9 cellular contexts compared by ENCODE assay signal in genomic region chr1:204647114-204647804, GRCh38. TPM values are rescaled to one million over a fixed set of nuclear protein-coding genes. Genes with fewer than 3 reads are reported as not detected.
DNase-seq lines count a peak whose midpoint lies in the region; ATAC-seq, FAIRE-seq and TF ChIP-seq lines count a peak whose summit lies in the region.
"Had no signal": no experiment of that assay in that cellular context is flagged by ENCODE, and none has a peak within 500 bp of the region (broad histone marks: within the 10 kb centered on the region; RNA-seq: fewer than 3 reads in every experiment).

No MANE protein-coding gene starts in this region.

- ATAC-seq in GM23338 (peak; percentile 25), GM21447 (IDR thresholded peaks at IDR 0.05; ENCODE audit: unreplicated experiment) (no peak), HG02571 (IDR thresholded peaks at IDR 0.05; ENCODE audit: unreplicated experiment) (no peak)

- H3K9me3 Mint-ChIP-seq in GM23338, result no peaks in the 10 kb centered on the region

- H3K27me3 ChIP-seq in GM23338 (ENCODE audit: insufficient read depth) (peaks cover 3% of the 10 kb centered on the region; the same call in 1 of the 2 replicates), skeletal muscle satellite cell (ENCODE audit: control insufficient read depth, insufficient read depth, low read length) (peaks cover 45% of the 10 kb centered on the region)

- H3K27ac Mint-ChIP-seq in GM23338, result peak overlapping the region; percentile 89

- H3K36me3 ChIP-seq in GM23338 (ENCODE audit: insufficient read depth) (no peaks in the 10 kb centered on the region), skeletal muscle satellite cell (ENCODE audit: insufficient read depth, low read length) (no peaks in the 10 kb centered on the region)
- H3K36me3 ChIP-seq: tibial artery had no signal

- peaks cover under 1% of the 10 kb centered on the region; the same call in 1 of the 2 replicates for H3F3A ChIP-seq in GM23338 (replicated peaks; ENCODE audit: low read depth)

- no peak for TF ChIP-seq CTCF in D721Med (IDR thresholded peaks at IDR 0.05; ENCODE audit: insufficient read depth, missing control alignments)
- no peak for TF ChIP-seq CTCF in GM23338 (conservative IDR thresholded peaks at IDR 0.05; ENCODE audit: low read depth in 2 of 2)
- no peak for TF ChIP-seq CTCF in fibroblast of mammary gland (conservative IDR thresholded peaks at IDR 0.05; ENCODE audit: control insufficient read depth, insufficient read depth, low read depth, low read length)

- H3K9ac ChIP-seq in skeletal muscle satellite cell (ENCODE audit: low read depth, low read length), result no peak overlapping the region

- no peaks in the 10 kb centered on the region for H3K9me3 ChIP-seq in skeletal muscle satellite cell (replicated peaks; ENCODE audit: low read length)
- H3K9me3 ChIP-seq: tibial artery had no signal

- peak; percentile 53 for FAIRE-seq in D721Med (lab: Jason Lieb, UNC)

- no peak overlapping the region; the same call in 1 of the 2 replicates for H3K4me3 ChIP-seq in GM23338
- H3K4me3 ChIP-seq in fibroblast of mammary gland (ENCODE audit: control insufficient read depth, low read depth, low read length), result no peak overlapping the region
- H3K4me3 ChIP-seq in skeletal muscle satellite cell (ENCODE audit: low read length), result no peak overlapping the region
- H3K4me3 ChIP-seq: tibial artery had no signal

- H3K27me3 Mint-ChIP-seq in GM23338 (ENCODE audit: insufficient read depth, low read depth, poor library complexity), result peaks cover 6% of the 10 kb centered on the region

- peaks cover 30% of the 10 kb centered on the region for H3K4me1 ChIP-seq in GM23338 (ENCODE audit: insufficient read depth)
- peaks cover 4% of the 10 kb centered on the region for H3K4me1 ChIP-seq in skeletal muscle satellite cell (ENCODE audit: control insufficient read depth, insufficient read depth, low read length)
- H3K4me1 ChIP-seq: tibial artery had no signal

- no peaks in the 10 kb centered on the region for H3K36me3 Mint-ChIP-seq in GM23338 (ENCODE audit: low read depth)

- no peaks in the 10 kb centered on the region for H3K79me2 ChIP-seq in GM23338 (replicated peaks; ENCODE audit: insufficient read depth)

- peak overlapping the region; percentile 65 for H3K4me2 ChIP-seq in GM23338
- peak overlapping the region; percentile 15 for H3K4me2 ChIP-seq in skeletal muscle satellite cell (ENCODE audit: low read length)

- H3K4me3 Mint-ChIP-seq in GM23338, result no peak overlapping the region

- peaks cover 43% of the 10 kb centered on the region for H3K4me1 Mint-ChIP-seq in GM23338

- H3K9me2 ChIP-seq in GM23338 (ENCODE audit: insufficient read depth), result no peaks in the 10 kb centered on the region; the same call in 1 of the 2 replicates

- H2AFZ ChIP-seq in GM23338, result no peak overlapping the region

- H3K27ac ChIP-seq in GM23338 (ENCODE audit: low read depth), result no peak overlapping the region
- H3K27ac ChIP-seq: tibial artery had no signal

- H4K20me1 ChIP-seq in GM23338 (replicated peaks; ENCODE audit: insufficient read depth), result no peaks in the 10 kb centered on the region

- DNase-seq in D721Med (ENCODE audit: insufficient read length, low spot score) (no peak), GM23338 (ENCODE audit: low spot score) (peak; percentile 85), RPMI8226 (peak; percentile 87), fibroblast of mammary gland (ENCODE audit: low read depth) (peak; percentile 73)
- DNase-seq in effector CD8-positive, alpha-beta T cell (lab: John Stamatoyannopoulos, UW), result no peak

TF ChIP-seq in GM23338, 12 proteins besides CTCF, POLR2A, EP300 and RAD21:
- peak; percentile 91 for TF ChIP-seq REST (IDR thresholded peaks at IDR 0.05; ENCODE audit: unreplicated experiment)
- TF ChIP-seq EZH2 (IDR thresholded peaks at IDR 0.05; ENCODE audit: low read depth, unreplicated experiment), result no peak
- peak; percentile 60; the same call in 1 of the 2 replicates for TF ChIP-seq ZNF462 (CRISPR knock-in tag; IDR thresholded peaks at IDR 0.05)

RNA-seq across cellular contexts. Expression of gene LRRN2, which starts 38.3 kb away (rescaled TPM):
- total RNA-seq in GM23338 (2014; rRNA removed; shearing (Covaris generic)), result 2.0 and 2.6 TPM in 2 replicates
- 0.74 and 0.78 TPM in 2 replicates for polyA plus RNA-seq in GM23338 (2016; fragmentation: Nextera tagmentation; extraction: Ambion mirVana)
- total RNA-seq in skeletal muscle satellite cell (2012; rRNA removed), result not detected in 2 replicates

Comparison
In these comparisons a context has a peak if more than half of its experiments do, and no peak if none do; other contexts are left out.
1. DNase-seq: peak in GM23338 (single experiment), RPMI8226 (single experiment) and fibroblast of mammary gland (single experiment); none in D721Med (single experiment) and effector CD8-positive, alpha-beta T cell (single experiment).